In genomic region chr5:175616083-175616482, GRCh38 we compare ENCODE assay signal across 18 cellular contexts. TPM values are rescaled to one million over a fixed set of nuclear protein-coding genes. Genes with fewer than 3 reads are reported as not detected.
DNase-seq lines count a peak whose midpoint lies in the region; ATAC-seq lines count a peak whose summit lies in the region.
"Had no signal": no experiment of that assay in that cellular context is flagged by ENCODE, and none has a peak within 500 bp of the region (broad histone marks: within the 10 kb centered on the region; RNA-seq: fewer than 3 reads in every experiment).

No MANE protein-coding gene starts in this region.

- H3K27me3 Mint-ChIP-seq in activated T-cell treated with anti-CD3 and anti-CD28 coated beads, Interleukin-2, amount 50 U/mL, for 4 hours (ENCODE audit: low read depth): peaks cover 4% of the 10 kb centered on the region
- peaks cover 8% of the 10 kb centered on the region for H3K27me3 Mint-ChIP-seq in activated T-helper 17 cell treated with anti-CD3 and anti-CD28 coated beads, Interleukin-2, amount 50 U/mL, for 72 hours

- H3K36me3 Mint-ChIP-seq in activated T-cell treated with anti-CD3 and anti-CD28 coated beads, Interleukin-2, amount 50 U/mL, for 4 hours (ENCODE audit: insufficient read depth): no peaks in the 10 kb centered on the region
- H3K36me3 Mint-ChIP-seq in activated T-helper 17 cell treated with anti-CD3 and anti-CD28 coated beads, Interleukin-2, amount 50 U/mL, for 72 hours (ENCODE audit: low read depth): no peaks in the 10 kb centered on the region
- peaks cover 0 to 7% of the 10 kb centered on the region in 2 donors for H3K36me3 Mint-ChIP-seq in activated naive CD4-positive, alpha-beta T cell treated with anti-CD3 and anti-CD28 coated beads, Interleukin-2, amount 50 U/mL, for 72 hours

- H3K9me3 Mint-ChIP-seq in activated T-cell treated with anti-CD3 and anti-CD28 coated beads, Interleukin-2, amount 50 U/mL, for 4 hours: peaks cover 6% of the 10 kb centered on the region
- no peaks in the 10 kb centered on the region for H3K9me3 Mint-ChIP-seq in activated T-helper 17 cell treated with anti-CD3 and anti-CD28 coated beads, Interleukin-2, amount 50 U/mL, for 72 hours
- peaks cover 3 to 17% of the 10 kb centered on the region in 2 donors for H3K9me3 Mint-ChIP-seq in activated naive CD4-positive, alpha-beta T cell treated with anti-CD3 and anti-CD28 coated beads, Interleukin-2, amount 50 U/mL, for 72 hours

- H3K27ac Mint-ChIP-seq in activated T-helper 17 cell treated with anti-CD3 and anti-CD28 coated beads, Interleukin-2, amount 50 U/mL, for 72 hours: no peak overlapping the region
- peak overlapping the region; percentile 29 to 70 for H3K27ac Mint-ChIP-seq in activated naive CD4-positive, alpha-beta T cell treated with anti-CD3 and anti-CD28 coated beads, Interleukin-2, amount 50 U/mL, for 72 hours

- H3K4me1 Mint-ChIP-seq in activated T-cell treated with anti-CD3 and anti-CD28 coated beads, Interleukin-2, amount 50 U/mL, for 4 hours (ENCODE audit: low read depth): peaks cover 11% of the 10 kb centered on the region
- H3K4me1 Mint-ChIP-seq in activated T-helper 17 cell treated with anti-CD3 and anti-CD28 coated beads, Interleukin-2, amount 50 U/mL, for 72 hours: no peaks in the 10 kb centered on the region

- no peak for DNase-seq in activated T-cell treated with anti-CD3 and anti-CD28 coated beads, Interleukin-2, amount 50 U/mL, for 4 hours
- DNase-seq in activated T-cell treated with anti-CD3 and anti-CD28 coated beads, Interleukin-2, amount 50 U/mL, for 1 hour: no peak
- DNase-seq in activated naive CD4-positive, alpha-beta T cell treated with anti-CD3 and anti-CD28 coated beads, Interleukin-2, amount 50 U/mL, for 72 hours (ENCODE audit: low spot score in 2 of 2): no peak
- DNase-seq in stimulated activated CD4-positive, alpha-beta T cell treated with anti-CD3 and anti-CD28 coated beads, Interleukin-1b, Interleukin-23, amount 100 ng/mL, for 48 hours: peak; percentile 39
- DNase-seq: COR-L47; GF-D8; GOT3; KG1; NCI-H1436; NCI-H2029; NCI-H2171; NCI-H446; NCI-H69; NK-92 treated with Interleukin-12 subunit alpha and Interleukin-12 subunit beta, amount 100 ng/mL, for 24 hours had no signal

- no peak overlapping the region for H3K4me3 Mint-ChIP-seq in activated T-cell treated with anti-CD3 and anti-CD28 coated beads, Interleukin-2, amount 50 U/mL, for 4 hours
- H3K4me3 Mint-ChIP-seq in activated T-helper 17 cell treated with anti-CD3 and anti-CD28 coated beads, Interleukin-2, amount 50 U/mL, for 72 hours: no peak overlapping the region

- ATAC-seq in activated T-cell treated with anti-CD3 and anti-CD28 coated beads, Interleukin-2, amount 50 U/mL, for 4 hours: peak; percentile 91 to 92
- ATAC-seq in activated T-helper 17 cell treated with anti-CD3 and anti-CD28 coated beads, Interleukin-2, amount 50 U/mL, for 72 hours (replicated peaks): peak; percentile 92
- peak; percentile 68 to 97 for ATAC-seq in activated naive CD4-positive, alpha-beta T cell treated with anti-CD3 and anti-CD28 coated beads, Interleukin-2, amount 50 U/mL, for 72 hours
- ATAC-seq in esophagus mucosa (no peak), GM21526 (IDR thresholded peaks at IDR 0.05; ENCODE audit: low FRiP score, unreplicated experiment) (no peak)

RNA-seq across cellular contexts. Expression of gene HRH2, which starts 41.8 kb away (rescaled TPM):
- total RNA-seq in activated T-cell treated with anti-CD3 and anti-CD28 coated beads, Interleukin-2, amount 50 U/mL, for 4 hours: 10 to 100 TPM; 25.3 to 56.1 (median 31.1) TPM
- total RNA-seq in activated T-helper 17 cell treated with anti-CD3 and anti-CD28 coated beads, Interleukin-2, amount 50 U/mL, for 72 hours: 1 to 10 TPM; 3.3 to 4.0 TPM
- 10 to 100 TPM; 13.7 to 28.8 TPM for total RNA-seq in activated naive CD4-positive, alpha-beta T cell treated with anti-CD3 and anti-CD28 coated beads, Interleukin-2, amount 50 U/mL, for 72 hours
- total RNA-seq in esophagus mucosa: 0.76 TPM
- total RNA-seq: OCI-LY7 had no signal

Comparison
In these comparisons a context has a peak if more than half of its experiments do, and no peak if none do; other contexts are left out.
1. ATAC-seq: peak in activated T-cell treated with anti-CD3 and anti-CD28 coated beads, Interleukin-2, amount 50 U/mL, for 4 hours (2 of 2), activated T-helper 17 cell treated with anti-CD3 and anti-CD28 coated beads, Interleukin-2, amount 50 U/mL, for 72 hours (single experiment) and activated naive CD4-positive, alpha-beta T cell treated with anti-CD3 and anti-CD28 coated beads, Interleukin-2, amount 50 U/mL, for 72 hours (2 of 2); none in esophagus mucosa (single experiment) and GM21526 (single experiment).